In genomic region chr2:115400940-115401339, GRCh38 we compare ENCODE assay signal across 28 cellular contexts.
"Had no signal": no experiment of that assay in that cellular context is flagged by ENCODE, and none has a peak within 500 bp of the region (broad histone marks: within the 10 kb centered on the region; RNA-seq: fewer than 3 reads in every experiment).

No MANE protein-coding gene starts in this region.

- H3K9me3 ChIP-seq: SJCRH30 had no signal

- H3K4me3 ChIP-seq: SJCRH30, SK-N-MC had no signal

- ATAC-seq: activated CD8-positive, alpha-beta memory T cell treated with anti-CD3 and anti-CD28 coated beads, Interleukin-2, amount 10 ng/mL, durations not matched to agents 7 days and 5 days; activated naive CD8-positive, alpha-beta T cell treated with anti-CD3 and anti-CD28 coated beads, Interleukin-2, amount 50 U/mL, for 24 hours; Panc1 had no signal

- H3K27me3 ChIP-seq: brain microvascular endothelial cell had no signal

- H3K4me1 ChIP-seq: SJCRH30 had no signal

- H3K27ac ChIP-seq: brain microvascular endothelial cell, SJCRH30, SK-N-MC, WERI-Rb-1 had no signal

- H3K36me3 ChIP-seq: brain microvascular endothelial cell, SJCRH30 had no signal

- DNase-seq: activated CD4-positive, alpha-beta memory T cell treated with anti-CD3 and anti-CD28 coated beads, Interleukin-2, amount 10 ng/mL, durations not matched to agents 7 days and 5 days; activated CD4-positive, alpha-beta T cell treated with anti-CD3 and anti-CD28 coated beads for 1 hour; activated CD4-positive, alpha-beta T cell treated with anti-CD3 and anti-CD28 coated beads for 48 hours; activated CD4-positive, CD25-positive, alpha-beta regulatory T cell; activated CD8-positive, alpha-beta memory T cell treated with anti-CD3 and anti-CD28 coated beads for 24 hours; activated CD8-positive, alpha-beta memory T cell treated with anti-CD3 and anti-CD28 coated beads, Interleukin-2, amount 10 ng/mL, durations not matched to agents 7 days and 5 days; activated CD8-positive, alpha-beta memory T cell treated with anti-CD3 and anti-CD28 coated beads, Interleukin-2, amount 50 U/mL, for 48 hours; activated effector memory CD4-positive, alpha-beta T cell treated with Interleukin-2 at 50 U/mL for 16 hours; activated naive CD4-positive, alpha-beta T cell treated with anti-CD3 and anti-CD28 coated beads, Interleukin-2, amount 10 ng/mL, durations not matched to agents 7 days and 5 days; activated naive CD8-positive, alpha-beta T cell treated with anti-CD3 and anti-CD28 coated beads, Interleukin-2, amount 50 U/mL, for 24 hours; activated T-cell treated with anti-CD3 and anti-CD28 coated beads, Interleukin-2, amount 50 U/mL, for 48 hours; aorta; brain microvascular endothelial cell; central memory CD4-positive, alpha-beta T cell; Karpas-422; KBM-7; NCI-H1048; NCI-H1105 treated with DMSO at 0.1 percent for 48 hours; NCI-H1436 treated with DMSO at 0.1 percent for 48 hours; NCI-H1694 treated with DMSO at 0.1 percent for 48 hours; NCI-H2081; NCI-H345; SHP77; SJCRH30; T1000; WERI-Rb-1 had no signal
